Comparison of ENCODE assay signal across 8 cellular contexts in genomic region chr17:43418441-43419374, GRCh38. TPM values are rescaled to one million over a fixed set of nuclear protein-coding genes. Genes with fewer than 3 reads are reported as not detected.
DNase-seq lines count a peak whose midpoint lies in the region; ATAC-seq, FAIRE-seq and TF ChIP-seq lines count a peak whose summit lies in the region.

No MANE protein-coding gene starts in this region.

- BruUV-seq in A673 (replicated peaks; lab: Mats Ljungman, UMichigan) = no TSS peak
- BruUV-seq in PC-9 (replicated peaks; lab: Mats Ljungman, UMichigan) = no TSS peak

- H3F3A ChIP-seq in PC-9 (ENCODE audit: insufficient read depth, low read depth) = peaks cover 19% of the 10 kb centered on the region

- H4K8ac ChIP-seq in neuronal stem cell (ENCODE audit: low read depth, low read length) = peak overlapping the region; percentile 70

- H3K4me1 ChIP-seq in A673 (ENCODE audit: insufficient read depth, low read length, poor library complexity, severe bottlenecking) (peaks cover 7% of the 10 kb centered on the region), PC-9 (replicated peaks; ENCODE audit: insufficient read depth) (peaks cover 28% of the 10 kb centered on the region), endodermal cell (ENCODE audit: control insufficient read depth, insufficient read depth, low read length) (peaks cover 11% of the 10 kb centered on the region), neuronal stem cell (ENCODE audit: control insufficient read depth in 2 of 2, insufficient read depth in 1 of 2, low read depth in 1 of 2, low read length in 2 of 2) (peaks cover 3 to 8% of the 10 kb centered on the region in 2 donors)

- H3K27ac Mint-ChIP-seq in endodermal cell = no peak overlapping the region

- peak; percentile 35 for DNase-seq in A673 (ENCODE audit: low spot score)
- DNase-seq in HL-60 (ENCODE audit: low read depth in 1 of 2, low spot score in 1 of 2) = peak; percentile 22 to 26
- peak; percentile 74 to 81 for DNase-seq in PC-9
- peak; percentile 88 for DNase-seq in endodermal cell
- no peak for DNase-seq in neuronal stem cell (ENCODE audit: low spot score)
- no peak for DNase-seq in GM12891 (ENCODE audit: insufficient read length, low spot score)
- DNase-seq in COLO668 (lab: John Stamatoyannopoulos, UW; ENCODE audit: unreplicated experiment) = no peak

- H4K91ac ChIP-seq in neuronal stem cell (ENCODE audit: low read depth, low read length, poor library complexity) = no peak overlapping the region

- no peak overlapping the region for H3K23ac ChIP-seq in neuronal stem cell (ENCODE audit: low read depth, low read length, poor library complexity)

- H3K4me3 ChIP-seq in A673 (ENCODE audit: low read depth, low read length, poor library complexity, severe bottlenecking) = no peak overlapping the region
- no peak overlapping the region for H3K4me3 ChIP-seq in HL-60 (replicated peaks; ENCODE audit: insufficient read depth, low read length)
- H3K4me3 ChIP-seq in PC-9 = peak overlapping the region; percentile 54; the same call in 1 of the 2 replicates
- H3K4me3 ChIP-seq in endodermal cell (ENCODE audit: low read length) = no peak overlapping the region
- no peak overlapping the region for H3K4me3 ChIP-seq in neuronal stem cell (ENCODE audit: low read length in 2 of 2)

- no peak overlapping the region for H3K14ac ChIP-seq in neuronal stem cell (ENCODE audit: low read length)

- POLR2A ChIA-PET in A673 (lab: Charles Lee; ENCODE audit: low non-redundant PET) (no interaction called here), PC-9 (lab: Charles Lee; ENCODE audit: unreplicated experiment) (interaction anchor here (0.5 to 0.9 kb wide), 4 partner anchors 8 to 58 kb away, joined by 4 to 9 read pairs (median 5); no protein-coding TSS in a partner anchor)

- H2BK120ac ChIP-seq in neuronal stem cell (ENCODE audit: low read depth, low read length) = no peak overlapping the region

- no peak for ATAC-seq in GM21360 (IDR thresholded peaks at IDR 0.05; ENCODE audit: unreplicated experiment)

- no peaks in the 10 kb centered on the region for H3K9me2 ChIP-seq in PC-9 (ENCODE audit: insufficient read depth)

- peak overlapping the region; percentile 93 for H3K4me2 ChIP-seq in PC-9
- H3K4me2 ChIP-seq in neuronal stem cell (ENCODE audit: insufficient read depth, low read length, poor library complexity, severe bottlenecking) = no peak overlapping the region

- 59 to 62% methylated on average over 14 to 17 of the region's 18 CpGs for WGBS in endodermal cell (ENCODE audit: insufficient coverage in 1 of 2, insufficient read length in 1 of 2), 2 experiments
- WGBS in neuronal stem cell (ENCODE audit: extremely low coverage in 2 of 2, insufficient read length in 2 of 2, insufficient replicate concordance in 1 of 2), 2 donors = no CpG with 5 or more reads among the region's 18 CpGs

- H2BK15ac ChIP-seq in neuronal stem cell (ENCODE audit: low read length) = no peak overlapping the region

- no peak overlapping the region for H3K4me3 Mint-ChIP-seq in endodermal cell

- H3K79me1 ChIP-seq in neuronal stem cell (ENCODE audit: low read depth, low read length) = no peaks in the 10 kb centered on the region

- H3K27ac ChIP-seq in A673 (ENCODE audit: low read depth, low read length, poor library complexity, severe bottlenecking) (no peak overlapping the region), HL-60 (replicated peaks) (no peak overlapping the region), PC-9 (peak overlapping the region; percentile 71), endodermal cell (ENCODE audit: low read depth, low read length) (peak overlapping the region; percentile 26), neuronal stem cell (replicated peaks; ENCODE audit: low read length) (peak overlapping the region; percentile 14)

- no peak overlapping the region for H2BK12ac ChIP-seq in neuronal stem cell (ENCODE audit: low read length)

- CTCF ChIA-PET in A673 (lab: Charles Lee) (interaction anchor here (0.6 kb wide), 1 partner anchor 311 kb away, joined by 5 read pairs; no protein-coding TSS in a partner anchor), PC-9 (lab: Charles Lee) (interaction anchor here (0.6 to 1.0 kb wide), 2 partner anchors 24 to 65 kb away, joined by 3 to 20 read pairs; partner anchors contain the start of gene DHX8)

- H2AK5ac ChIP-seq in neuronal stem cell (ENCODE audit: low read depth, low read length) = no peak overlapping the region

- peaks cover 23% of the 10 kb centered on the region for H3K4me1 Mint-ChIP-seq in endodermal cell

- H3K9me3 ChIP-seq in A673 (ENCODE audit: low read depth, low read length, poor library complexity, severe bottlenecking) = no peaks in the 10 kb centered on the region
- no peaks in the 10 kb centered on the region for H3K9me3 ChIP-seq in PC-9 (ENCODE audit: insufficient read depth, low read depth)
- H3K9me3 ChIP-seq in endodermal cell (ENCODE audit: control insufficient read depth, low read length) = no peaks in the 10 kb centered on the region
- H3K9me3 ChIP-seq in neuronal stem cell (replicated peaks in 1 of 2; ENCODE audit: control insufficient read depth in 2 of 2, insufficient read depth in 1 of 2, low read depth in 1 of 2, low read length in 2 of 2) = no peaks in the 10 kb centered on the region

- H3K79me2 ChIP-seq in PC-9 (ENCODE audit: low read depth) = no peaks in the 10 kb centered on the region

- H3K27me3 Mint-ChIP-seq in endodermal cell (ENCODE audit: insufficient read depth) = peaks cover 20% of the 10 kb centered on the region

- intact Hi-C loops in A673 (cut with micrococcal nuclease; ENCODE audit: unreplicated experiment) = no loop called here
- intact Hi-C loops in PC-9 (cut with micrococcal nuclease; ENCODE audit: unreplicated experiment) = no loop called here

- TF ChIP-seq CTCF in A673 (conservative IDR thresholded peaks at IDR 0.05; ENCODE audit: low read depth, low read length) = no peak
- TF ChIP-seq CTCF in HL-60 (IDR thresholded peaks at IDR 0.05; ENCODE audit: insufficient read depth, low read length) = no peak
- no peak for TF ChIP-seq CTCF in PC-9 (conservative IDR thresholded peaks at IDR 0.05)
- no peak for TF ChIP-seq CTCF in endodermal cell (conservative IDR thresholded peaks at IDR 0.05)

- H3K36me3 Mint-ChIP-seq in endodermal cell (ENCODE audit: low read depth) = no peaks in the 10 kb centered on the region

- TF ChIP-seq POLR2A in GM12891 (IDR thresholded peaks at IDR 0.05; ENCODE audit: low read depth, low read length) = no peak

- peak overlapping the region; percentile 8 for H3K9ac ChIP-seq in endodermal cell (ENCODE audit: extremely low read depth, low read length, poor library complexity, severe bottlenecking)
- H3K9ac ChIP-seq in neuronal stem cell (ENCODE audit: low read depth, low read length, poor library complexity) = no peak overlapping the region

- peak overlapping the region; percentile 84 for H2AFZ ChIP-seq in PC-9
- peak overlapping the region; percentile 84 for H2AFZ ChIP-seq in neuronal stem cell (ENCODE audit: low read length)

- H2BK5ac ChIP-seq in neuronal stem cell (ENCODE audit: low read length) = no peak overlapping the region

- no peak overlapping the region for H3K4ac ChIP-seq in neuronal stem cell (ENCODE audit: low read length)

- H3K9me3 Mint-ChIP-seq in endodermal cell = no peaks in the 10 kb centered on the region

- H4K20me1 ChIP-seq in PC-9 (ENCODE audit: insufficient read depth) = no peaks in the 10 kb centered on the region

- H3K36me3 ChIP-seq in A673 (ENCODE audit: insufficient read depth, low read length, poor library complexity, severe bottlenecking) = no peaks in the 10 kb centered on the region
- no peaks in the 10 kb centered on the region for H3K36me3 ChIP-seq in PC-9 (ENCODE audit: low read depth)
- no peaks in the 10 kb centered on the region for H3K36me3 ChIP-seq in endodermal cell (ENCODE audit: control insufficient read depth, insufficient read depth, low read length)
- H3K36me3 ChIP-seq in neuronal stem cell (replicated peaks in 1 of 2; ENCODE audit: control insufficient read depth in 2 of 2, insufficient read depth in 2 of 2, low read length in 2 of 2) = no peaks in the 10 kb centered on the region

- H3K27me3 ChIP-seq in A673 (replicated peaks; ENCODE audit: insufficient read depth, low read depth, low read length, poor library complexity) (no peaks in the 10 kb centered on the region), HL-60 (ENCODE audit: insufficient read depth, poor library complexity, severe bottlenecking) (peaks cover 10% of the 10 kb centered on the region), PC-9 (ENCODE audit: insufficient read depth, low read depth) (no peaks in the 10 kb centered on the region), endodermal cell (ENCODE audit: control insufficient read depth, insufficient read depth, low read length, poor library complexity, severe bottlenecking) (no peaks in the 10 kb centered on the region), neuronal stem cell (ENCODE audit: control insufficient read depth in 3 of 3, insufficient read depth in 3 of 3, low read depth in 1 of 3, low read length in 3 of 3) (peaks cover 0 to 23% (median 0%) of the 10 kb centered on the region in 3 experiments)

- no peak for FAIRE-seq in GM12891 (lab: Jason Lieb, UNC)

- peak overlapping the region; percentile 69 for H3K18ac ChIP-seq in neuronal stem cell (ENCODE audit: low read length)

TF ChIP-seq in GM12891, 5 proteins besides CTCF, POLR2A, EP300 and RAD21:
- TF ChIP-seq TAF1 (IDR thresholded peaks at IDR 0.05; ENCODE audit: low read depth, low read length) (no peak), SPI1 (IDR thresholded peaks at IDR 0.05; ENCODE audit: low read depth, low read length) (no peak), POU2F2 (IDR thresholded peaks at IDR 0.05; ENCODE audit: low read depth, low read length) (no peak), POLR2AphosphoS5 (IDR thresholded peaks at IDR 0.05; ENCODE audit: low read depth, low read length) (no peak), PAX5 (IDR thresholded peaks at IDR 0.05; ENCODE audit: insufficient read depth, low read length, severe bottlenecking) (no peak)

RNA-seq across cellular contexts. Expression of gene ARL4D, which starts 19.9 kb away (rescaled TPM):
- 4.3 and 5.5 TPM in 2 replicates for total RNA-seq in A673 (2021)
- total RNA-seq in PC-9 (2021) = 8.8 and 11.6 TPM in 2 replicates
- total RNA-seq in endodermal cell = 100 to 1,000 TPM; 129 to 142 TPM
- polyA plus RNA-seq in endodermal cell (2013, experiment 1 of 2) = 47.0 TPM
- polyA plus RNA-seq in endodermal cell (2013, experiment 2 of 2) = 62.6 TPM
- 14.3 TPM for polyA plus RNA-seq in neuronal stem cell (2013, experiment 1 of 2)
- 14.0 TPM for polyA plus RNA-seq in neuronal stem cell (2013, experiment 2 of 2)
- polyA plus RNA-seq in GM12891 (2012; ENCODE audit: low read depth, missing spikeins) = 0.77 TPM

Comparison
In these comparisons a context has a peak if more than half of its experiments do, and no peak if none do; other contexts are left out.
1. DNase-seq: peak in A673 (single experiment), HL-60 (2 of 2), PC-9 (2 of 2) and endodermal cell (single experiment); none in neuronal stem cell (single experiment), GM12891 (single experiment) and COLO668 (single experiment).
2. H3K27ac ChIP-seq: peak in PC-9 (single experiment), endodermal cell (single experiment) and neuronal stem cell (single experiment); none in A673 (single experiment) and HL-60 (single experiment).
3. RNA of gene ARL4D, which starts 19.9 kb away (total RNA-seq): 129 to 142 TPM in endodermal cell; 8.8 to 11.6 TPM in PC-9 and 4.3 to 5.5 TPM in A673; every median in the first group is over 10 times any median in the second.